1 cellular context compared by ENCODE assay signal in the genomic region with DNA sequence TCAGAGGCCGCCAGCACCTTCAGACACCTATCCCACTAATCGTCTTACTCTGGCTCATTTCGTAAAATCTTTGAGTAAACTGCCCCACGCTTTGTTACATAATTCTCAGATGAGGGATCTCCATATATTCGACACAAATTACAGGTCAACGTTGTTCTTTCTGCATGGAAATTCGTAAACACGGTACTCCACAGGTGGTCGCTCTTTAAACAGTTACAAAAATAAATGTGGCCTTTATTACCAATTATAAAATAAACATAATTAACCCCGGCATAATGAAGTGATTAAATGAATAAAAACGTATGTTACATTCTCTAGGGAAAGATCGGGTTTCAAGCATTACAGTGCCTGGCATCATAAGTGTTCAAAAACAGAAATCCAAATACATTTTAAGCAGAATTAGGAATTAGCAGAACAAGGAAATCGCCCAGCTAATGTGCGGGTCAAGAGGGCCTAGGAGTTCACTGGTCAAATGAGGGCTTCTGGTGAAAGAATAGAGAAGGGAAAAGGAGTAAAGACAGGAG.
TF ChIP-seq lines count a peak whose summit lies in the region.

No MANE protein-coding gene starts in this region.

TF ChIP-seq in K562, 482 proteins besides CTCF, POLR2A, EP300 and RAD21:
- TF ChIP-seq RBFOX2 (IDR thresholded peaks at IDR 0.05; ENCODE audit: low read depth, low read length) (no peak), ZNF589 (CRISPR knock-in tag; IDR thresholded peaks at IDR 0.05; ENCODE audit: low read depth) (0 out of 2 replicates have a peak, but pooled peaks have one; percentile 9), POLR2AphosphoS2 (IDR thresholded peaks at IDR 0.05; ENCODE audit: low read length) (0 out of 2 replicates have a peak, but pooled peaks have one; percentile 4)
- TF ChIP-seq, protein P1, sequence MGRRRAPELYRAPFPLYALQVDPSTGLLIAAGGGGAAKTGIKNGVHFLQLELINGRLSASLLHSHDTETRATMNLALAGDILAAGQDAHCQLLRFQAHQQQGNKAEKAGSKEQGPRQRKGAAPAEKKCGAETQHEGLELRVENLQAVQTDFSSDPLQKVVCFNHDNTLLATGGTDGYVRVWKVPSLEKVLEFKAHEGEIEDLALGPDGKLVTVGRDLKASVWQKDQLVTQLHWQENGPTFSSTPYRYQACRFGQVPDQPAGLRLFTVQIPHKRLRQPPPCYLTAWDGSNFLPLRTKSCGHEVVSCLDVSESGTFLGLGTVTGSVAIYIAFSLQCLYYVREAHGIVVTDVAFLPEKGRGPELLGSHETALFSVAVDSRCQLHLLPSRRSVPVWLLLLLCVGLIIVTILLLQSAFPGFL (CRISPR knock-in tag; IDR thresholded peaks at IDR 0.05), result 0 out of 2 replicates have a peak, but pooled peaks have one; percentile 86
